ENCODE assay signal across 28 cellular contexts in the genomic region with DNA sequence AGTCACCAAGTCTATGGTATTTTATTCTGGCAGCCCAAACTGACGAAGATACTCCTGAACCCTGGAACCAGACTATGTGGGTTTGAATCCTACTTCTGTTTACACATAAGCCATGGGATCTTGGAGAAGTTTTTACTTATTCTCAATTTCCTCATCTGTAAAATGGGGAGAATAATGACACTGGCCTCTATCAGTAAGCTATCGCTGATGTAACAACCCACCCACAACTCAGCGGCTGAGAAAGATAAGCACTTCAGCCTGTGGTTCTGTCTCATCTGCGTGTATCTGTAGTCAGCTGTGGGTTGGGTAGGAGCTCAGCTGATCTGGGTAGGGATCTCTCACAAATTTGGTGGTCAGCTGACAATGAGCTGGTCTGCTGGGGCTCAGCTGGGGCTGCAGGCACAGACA.
"Had no signal": no experiment of that assay in that cellular context is flagged by ENCODE, and none has a peak within 500 bp of the region (broad histone marks: within the 10 kb centered on the region; RNA-seq: fewer than 3 reads in every experiment).

No MANE protein-coding gene starts in this region.

- H3K27me3 Mint-ChIP-seq: activated CD4-positive, alpha-beta T cell treated with anti-CD3 and anti-CD28 coated beads, Interleukin-2, amount 10 ng/mL, durations not matched to agents 7 days and 5 days had no signal

- H3K4me3 ChIP-seq: colonic mucosa had no signal

- H3K36me3 Mint-ChIP-seq: activated naive CD8-positive, alpha-beta T cell had no signal

- H3K27ac Mint-ChIP-seq: activated CD4-positive, alpha-beta memory T cell treated with anti-CD3 and anti-CD28 coated beads, Interleukin-2, amount 10 ng/mL, durations not matched to agents 7 days and 5 days; activated CD4-positive, alpha-beta T cell treated with anti-CD3 and anti-CD28 coated beads for 36 hours; activated CD4-positive, alpha-beta T cell treated with anti-CD3 and anti-CD28 coated beads, Interleukin-2, amount 10 ng/mL, durations not matched to agents 7 days and 5 days; activated naive CD8-positive, alpha-beta T cell; activated T-cell treated with anti-CD3 and anti-CD28 coated beads, Interleukin-2, amount 50 U/mL, for 24 hours; activated T-cell treated with anti-CD3 and anti-CD28 coated beads, Interleukin-2, amount 50 U/mL, for 72 hours; T-helper 17 cell; T-helper 2 cell treated with Interferon-gamma antibody and Interleukin-4, amounts not matched to agents 5 μg/mL and 100 μg/mL, for 36 hours had no signal

- H3K27ac ChIP-seq: brain microvascular endothelial cell, colonic mucosa, epithelial cell of prostate had no signal

- H3K4me1 ChIP-seq: colonic mucosa had no signal

- H3K9me3 Mint-ChIP-seq: activated CD4-positive, alpha-beta memory T cell treated with anti-CD3 and anti-CD28 coated beads, Interleukin-2, amount 10 ng/mL, durations not matched to agents 7 days and 5 days; activated CD4-positive, alpha-beta T cell treated with anti-CD3 and anti-CD28 coated beads, Interleukin-2, amount 10 ng/mL, durations not matched to agents 7 days and 5 days; activated T-cell treated with anti-CD3 and anti-CD28 coated beads, Interleukin-2, amount 50 U/mL, for 24 hours; activated T-cell treated with anti-CD3 and anti-CD28 coated beads, Interleukin-2, amount 50 U/mL, for 72 hours; T-helper 2 cell treated with Interferon-gamma antibody and Interleukin-4, amounts not matched to agents 5 μg/mL and 100 μg/mL, for 36 hours had no signal

- ATAC-seq: activated CD4-positive, alpha-beta T cell treated with anti-CD3 and anti-CD28 coated beads for 36 hours; activated T-cell treated with anti-CD3 and anti-CD28 coated beads, Interleukin-2, amount 50 U/mL, for 72 hours; esophagus mucosa; T-helper 17 cell had no signal

- H3K9me3 ChIP-seq: colonic mucosa had no signal

- H3K4me3 Mint-ChIP-seq: activated CD4-positive, alpha-beta memory T cell treated with anti-CD3 and anti-CD28 coated beads, Interleukin-2, amount 10 ng/mL, durations not matched to agents 7 days and 5 days; activated CD4-positive, alpha-beta T cell treated with anti-CD3 and anti-CD28 coated beads for 36 hours; activated CD4-positive, alpha-beta T cell treated with anti-CD3 and anti-CD28 coated beads, Interleukin-2, amount 10 ng/mL, durations not matched to agents 7 days and 5 days; activated naive CD8-positive, alpha-beta T cell; activated T-cell treated with anti-CD3 and anti-CD28 coated beads, Interleukin-2, amount 50 U/mL, for 24 hours; activated T-cell treated with anti-CD3 and anti-CD28 coated beads, Interleukin-2, amount 50 U/mL, for 72 hours; T-helper 17 cell; T-helper 2 cell treated with Interferon-gamma antibody and Interleukin-4, amounts not matched to agents 5 μg/mL and 100 μg/mL, for 36 hours had no signal

- H3K4me1 Mint-ChIP-seq: activated CD4-positive, alpha-beta memory T cell treated with anti-CD3 and anti-CD28 coated beads, Interleukin-2, amount 10 ng/mL, durations not matched to agents 7 days and 5 days; activated CD4-positive, alpha-beta T cell treated with anti-CD3 and anti-CD28 coated beads for 36 hours; activated CD4-positive, alpha-beta T cell treated with anti-CD3 and anti-CD28 coated beads, Interleukin-2, amount 10 ng/mL, durations not matched to agents 7 days and 5 days; T-helper 17 cell had no signal

- H3K36me3 ChIP-seq: brain microvascular endothelial cell, colonic mucosa had no signal

- DNase-seq: activated CD4-positive, alpha-beta memory T cell treated with anti-CD3 and anti-CD28 coated beads, Interleukin-2, amount 10 ng/mL, durations not matched to agents 7 days and 5 days; activated CD4-positive, alpha-beta T cell treated with anti-CD3 and anti-CD28 coated beads for 36 hours; activated CD4-positive, alpha-beta T cell treated with anti-CD3 and anti-CD28 coated beads, Interleukin-2, amount 10 ng/mL, durations not matched to agents 7 days and 5 days; activated CD4-positive, alpha-beta T cell treated with anti-CD3 and anti-CD28 coated beads, Interleukin-2, amount 50 U/mL, for 4 hours; activated CD4-positive, CD25-positive, alpha-beta regulatory T cell; activated CD4-positive, CD25-positive, alpha-beta regulatory T cell treated with anti-CD3 and anti-CD28 coated beads, Interleukin-2, amount 50 U/mL, for 72 hours; activated CD8-positive, alpha-beta memory T cell treated with anti-CD3 and anti-CD28 coated beads, Interleukin-2, amount 50 U/mL, for 48 hours; activated gamma-delta T cell; activated naive CD4-positive, alpha-beta T cell; activated naive CD4-positive, alpha-beta T cell treated with anti-CD3 and anti-CD28 coated beads, Interleukin-2, amount 50 U/mL, for 16 hours; activated T-cell treated with anti-CD3 and anti-CD28 coated beads for 4 hours; activated T-cell treated with anti-CD3 and anti-CD28 coated beads, Interleukin-2, amount 50 U/mL, for 24 hours; activated T-cell treated with anti-CD3 and anti-CD28 coated beads, Interleukin-2, amount 50 U/mL, for 72 hours; amniotic stem cell; anterior cingulate cortex; brain microvascular endothelial cell; central memory CD4-positive, alpha-beta T cell; cerebellar nuclear complex; colonic mucosa; effector CD8-positive, alpha-beta T cell; foreskin fibroblast; T-helper 1 cell; T-helper 17 cell; T1000 had no signal

- H3K27me3 ChIP-seq: colonic mucosa had no signal
